Comparison of ENCODE assay signal across 16 cellular contexts in genomic region chr9:13083973-13084528, GRCh38.
DNase-seq lines count a peak whose midpoint lies in the region; FAIRE-seq and TF ChIP-seq lines count a peak whose summit lies in the region.
"Had no signal": no experiment of that assay in that cellular context is flagged by ENCODE, and none has a peak within 500 bp of the region (broad histone marks: within the 10 kb centered on the region; RNA-seq: fewer than 3 reads in every experiment).

No MANE protein-coding gene starts in this region.

- DNase-seq in EH (ENCODE audit: low read depth) (peak; percentile 18), NCI-H226 (peak; percentile 9), cardiac fibroblast (ENCODE audit: low read depth in 2 of 2) (peak; percentile 42 to 59), HuH-7 (ENCODE audit: low spot score) (no peak), frontal cortex (ENCODE audit: low spot score in 2 of 2) (no peak), GM12891 (ENCODE audit: insufficient read length, low spot score) (no peak), hepatocyte (ENCODE audit: low spot score) (no peak)
- DNase-seq: activated CD4-positive, alpha-beta memory T cell treated with anti-CD3 and anti-CD28 coated beads for 36 hours; activated effector memory CD4-positive, alpha-beta T cell treated with Interleukin-2 at 50 U/mL for 16 hours; immature natural killer cell; right cardiac atrium; substantia nigra had no signal

- H3K9me3 ChIP-seq in mesodermal cell (ENCODE audit: control insufficient read depth, low read length) (no peaks in the 10 kb centered on the region), hepatocyte (ENCODE audit: low read depth) (no peaks in the 10 kb centered on the region)

- FAIRE-seq in frontal cortex (lab: Jason Lieb, UNC) (no peak), GM12891 (lab: Jason Lieb, UNC) (no peak)
- FAIRE-seq: G401.6, GM18507 had no signal

- H3K4me2 ChIP-seq in hepatocyte = no peak overlapping the region
- H3K4me2 ChIP-seq: KMS-11 had no signal

- no peak overlapping the region for H2AFZ ChIP-seq in hepatocyte

- H3K27ac ChIP-seq in mesodermal cell (ENCODE audit: low read depth, low read length, severe bottlenecking) = peak overlapping the region; percentile 42
- H3K27ac ChIP-seq in hepatocyte = no peak overlapping the region
- H3K27ac ChIP-seq: KMS-11 had no signal

- no peaks in the 10 kb centered on the region for H3K27me3 ChIP-seq in hepatocyte

- TF ChIP-seq CTCF in cardiac fibroblast (IDR thresholded peaks at IDR 0.05; ENCODE audit: low read depth, low read length) (no peak), hepatocyte (IDR thresholded peaks at IDR 0.05; ENCODE audit: poor library complexity) (no peak)

- no peak for TF ChIP-seq POLR2A in GM12891 (IDR thresholded peaks at IDR 0.05; ENCODE audit: low read depth, low read length)

- H3K79me2 ChIP-seq in hepatocyte = no peaks in the 10 kb centered on the region

- H3K4me1 ChIP-seq in mesodermal cell (ENCODE audit: control insufficient read depth, insufficient read depth, low read length, poor library complexity, severe bottlenecking) (no peaks in the 10 kb centered on the region), hepatocyte (ENCODE audit: insufficient read depth) (peaks cover 7% of the 10 kb centered on the region)

- no peak overlapping the region for H3K4me3 ChIP-seq in cardiac fibroblast (replicated peaks in 1 of 2; ENCODE audit: low read depth in 2 of 2, low read length in 2 of 2)
- no peak overlapping the region for H3K4me3 ChIP-seq in mesodermal cell (ENCODE audit: extremely low read depth, insufficient read depth, low read length, poor library complexity, severe bottlenecking)
- no peak overlapping the region for H3K4me3 ChIP-seq in hepatocyte

- no peaks in the 10 kb centered on the region for H3K9me2 ChIP-seq in hepatocyte (replicated peaks; ENCODE audit: insufficient read depth)

- H4K20me1 ChIP-seq in hepatocyte (ENCODE audit: insufficient read depth, poor library complexity, severe bottlenecking) = no peaks in the 10 kb centered on the region

- WGBS in mesodermal cell (ENCODE audit: insufficient coverage in 2 of 2), 2 experiments = 100% methylated on average over 1 of the region's 1 CpG; no CpG with 5 or more reads in 1 of the 2 experiments
- WGBS in hepatocyte (ENCODE audit: low lambda C conversion rate, missing lambda C conversion rate) = 19% methylated on average over 1 of the region's 1 CpG

- H3K36me3 ChIP-seq in mesodermal cell (ENCODE audit: control insufficient read depth, insufficient read depth, low read length) = no peaks in the 10 kb centered on the region
- H3K36me3 ChIP-seq in hepatocyte (replicated peaks; ENCODE audit: insufficient read depth, low read depth) = no peaks in the 10 kb centered on the region

TF ChIP-seq in GM12891, 5 proteins besides CTCF, POLR2A, EP300 and RAD21:
- TF ChIP-seq PAX5 (IDR thresholded peaks at IDR 0.05; ENCODE audit: insufficient read depth, low read length, severe bottlenecking) (no peak), SPI1 (IDR thresholded peaks at IDR 0.05; ENCODE audit: low read depth, low read length) (no peak), POU2F2 (IDR thresholded peaks at IDR 0.05; ENCODE audit: low read depth, low read length) (no peak), TAF1 (IDR thresholded peaks at IDR 0.05; ENCODE audit: low read depth, low read length) (no peak), POLR2AphosphoS5 (IDR thresholded peaks at IDR 0.05; ENCODE audit: low read depth, low read length) (no peak)

Comparison
In these comparisons a context has a peak if more than half of its experiments do, and no peak if none do; other contexts are left out.
1. DNase-seq: peak in EH (single experiment), NCI-H226 (single experiment) and cardiac fibroblast (2 of 2); none in HuH-7 (single experiment), frontal cortex (0 of 2), GM12891 (single experiment) and hepatocyte (single experiment).